Comparison of ENCODE assay signal across 1 cellular context in the genomic region with DNA sequence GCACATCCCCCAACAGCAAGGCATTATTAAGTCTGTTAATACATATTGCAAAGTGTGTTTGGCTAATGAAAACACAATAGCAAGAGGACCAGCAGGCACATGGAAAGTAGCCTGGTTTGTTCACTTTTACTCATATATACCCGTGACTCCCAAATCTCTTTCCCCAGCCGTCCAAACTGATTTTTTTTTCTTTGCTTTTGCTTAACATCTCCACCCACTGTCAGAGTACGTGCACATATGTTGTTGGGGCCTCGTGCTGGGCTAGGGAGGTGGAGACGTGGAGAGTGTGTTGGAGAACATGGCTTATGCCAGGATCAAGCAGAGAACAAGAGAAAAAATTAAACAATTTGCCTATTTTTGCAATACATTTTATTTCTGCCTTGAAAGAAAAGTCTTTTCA.
TF ChIP-seq lines count a peak whose summit lies in the region.

No MANE protein-coding gene starts in this region.

TF ChIP-seq in GM23338, 12 proteins besides CTCF, POLR2A, EP300 and RAD21 (continued from another document):
- TF ChIP-seq, protein P1, sequence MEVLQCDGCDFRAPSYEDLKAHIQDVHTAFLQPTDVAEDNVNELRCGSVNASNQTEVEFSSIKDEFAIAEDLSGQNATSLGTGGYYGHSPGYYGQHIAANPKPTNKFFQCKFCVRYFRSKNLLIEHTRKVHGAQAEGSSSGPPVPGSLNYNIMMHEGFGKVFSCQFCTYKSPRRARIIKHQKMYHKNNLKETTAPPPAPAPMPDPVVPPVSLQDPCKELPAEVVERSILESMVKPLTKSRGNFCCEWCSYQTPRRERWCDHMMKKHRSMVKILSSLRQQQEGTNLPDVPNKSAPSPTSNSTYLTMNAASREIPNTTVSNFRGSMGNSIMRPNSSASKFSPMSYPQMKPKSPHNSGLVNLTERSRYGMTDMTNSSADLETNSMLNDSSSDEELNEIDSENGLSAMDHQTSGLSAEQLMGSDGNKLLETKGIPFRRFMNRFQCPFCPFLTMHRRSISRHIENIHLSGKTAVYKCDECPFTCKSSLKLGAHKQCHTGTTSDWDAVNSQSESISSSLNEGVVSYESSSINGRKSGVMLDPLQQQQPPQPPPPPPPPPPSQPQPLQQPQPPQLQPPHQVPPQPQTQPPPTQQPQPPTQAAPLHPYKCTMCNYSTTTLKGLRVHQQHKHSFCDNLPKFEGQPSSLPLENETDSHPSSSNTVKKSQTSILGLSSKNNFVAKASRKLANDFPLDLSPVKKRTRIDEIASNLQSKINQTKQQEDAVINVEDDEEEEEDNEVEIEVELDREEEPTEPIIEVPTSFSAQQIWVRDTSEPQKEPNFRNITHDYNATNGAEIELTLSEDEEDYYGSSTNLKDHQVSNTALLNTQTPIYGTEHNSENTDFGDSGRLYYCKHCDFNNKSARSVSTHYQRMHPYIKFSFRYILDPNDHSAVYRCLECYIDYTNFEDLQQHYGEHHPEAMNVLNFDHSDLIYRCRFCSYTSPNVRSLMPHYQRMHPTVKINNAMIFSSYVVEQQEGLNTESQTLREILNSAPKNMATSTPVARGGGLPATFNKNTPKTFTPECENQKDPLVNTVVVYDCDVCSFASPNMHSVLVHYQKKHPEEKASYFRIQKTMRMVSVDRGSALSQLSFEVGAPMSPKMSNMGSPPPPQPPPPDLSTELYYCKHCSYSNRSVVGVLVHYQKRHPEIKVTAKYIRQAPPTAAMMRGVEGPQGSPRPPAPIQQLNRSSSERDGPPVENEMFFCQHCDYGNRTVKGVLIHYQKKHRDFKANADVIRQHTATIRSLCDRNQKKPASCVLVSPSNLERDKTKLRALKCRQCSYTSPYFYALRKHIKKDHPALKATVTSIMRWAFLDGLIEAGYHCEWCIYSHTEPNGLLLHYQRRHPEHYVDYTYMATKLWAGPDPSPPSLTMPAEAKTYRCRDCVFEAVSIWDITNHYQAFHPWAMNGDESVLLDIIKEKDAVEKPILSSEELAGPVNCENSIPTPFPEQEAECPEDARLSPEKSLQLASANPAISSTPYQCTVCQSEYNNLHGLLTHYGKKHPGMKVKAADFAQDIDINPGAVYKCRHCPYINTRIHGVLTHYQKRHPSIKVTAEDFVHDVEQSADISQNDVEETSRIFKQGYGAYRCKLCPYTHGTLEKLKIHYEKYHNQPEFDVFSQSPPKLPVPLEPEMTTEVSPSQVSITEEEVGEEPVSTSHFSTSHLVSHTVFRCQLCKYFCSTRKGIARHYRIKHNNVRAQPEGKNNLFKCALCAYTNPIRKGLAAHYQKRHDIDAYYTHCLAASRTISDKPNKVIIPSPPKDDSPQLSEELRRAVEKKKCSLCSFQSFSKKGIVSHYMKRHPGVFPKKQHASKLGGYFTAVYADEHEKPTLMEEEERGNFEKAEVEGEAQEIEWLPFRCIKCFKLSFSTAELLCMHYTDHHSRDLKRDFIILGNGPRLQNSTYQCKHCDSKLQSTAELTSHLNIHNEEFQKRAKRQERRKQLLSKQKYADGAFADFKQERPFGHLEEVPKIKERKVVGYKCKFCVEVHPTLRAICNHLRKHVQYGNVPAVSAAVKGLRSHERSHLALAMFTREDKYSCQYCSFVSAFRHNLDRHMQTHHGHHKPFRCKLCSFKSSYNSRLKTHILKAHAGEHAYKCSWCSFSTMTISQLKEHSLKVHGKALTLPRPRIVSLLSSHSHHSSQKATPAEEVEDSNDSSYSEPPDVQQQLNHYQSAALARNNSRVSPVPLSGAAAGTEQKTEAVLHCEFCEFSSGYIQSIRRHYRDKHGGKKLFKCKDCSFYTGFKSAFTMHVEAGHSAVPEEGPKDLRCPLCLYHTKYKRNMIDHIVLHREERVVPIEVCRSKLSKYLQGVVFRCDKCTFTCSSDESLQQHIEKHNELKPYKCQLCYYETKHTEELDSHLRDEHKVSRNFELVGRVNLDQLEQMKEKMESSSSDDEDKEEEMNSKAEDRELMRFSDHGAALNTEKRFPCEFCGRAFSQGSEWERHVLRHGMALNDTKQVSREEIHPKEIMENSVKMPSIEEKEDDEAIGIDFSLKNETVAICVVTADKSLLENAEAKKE (CRISPR knock-in tag; IDR thresholded peaks at IDR 0.05): no peak
